ENCODE assay signal across 13 cellular contexts in genomic region chr19:50801107-50801506, GRCh38. TPM values are rescaled to one million over a fixed set of nuclear protein-coding genes. Genes with fewer than 3 reads are reported as not detected.
DNase-seq lines count a peak whose midpoint lies in the region; TF ChIP-seq lines count a peak whose summit lies in the region.
"Had no signal": no experiment of that assay in that cellular context is flagged by ENCODE, and none has a peak within 500 bp of the region (broad histone marks: within the 10 kb centered on the region; RNA-seq: fewer than 3 reads in every experiment).

No MANE protein-coding gene starts in this region.

- peaks cover 14% of the 10 kb centered on the region for H3K4me1 Mint-ChIP-seq in T-helper 2 cell treated with Interferon-gamma antibody and Interleukin-4, amounts not matched to agents 5 μg/mL and 100 μg/mL, for 36 hours (ENCODE audit: low read depth)
- H3K4me1 Mint-ChIP-seq in IgD-negative memory B cell (peaks cover 15 to 28% (median 21%) of the 10 kb centered on the region in 3 donors), glutamatergic neuron (ENCODE audit: low read depth, unreplicated experiment) (peaks cover 5% of the 10 kb centered on the region)

- no peaks in the 10 kb centered on the region for H3K27me3 Mint-ChIP-seq in T-helper 2 cell treated with Interferon-gamma antibody and Interleukin-4, amounts not matched to agents 5 μg/mL and 100 μg/mL, for 36 hours (ENCODE audit: low read depth)
- H3K27me3 Mint-ChIP-seq in IgD-negative memory B cell (no peaks in the 10 kb centered on the region), glutamatergic neuron (ENCODE audit: unreplicated experiment) (peaks cover 1% of the 10 kb centered on the region)

- intact Hi-C loops in posterior cingulate gyrus (cut with DNase I): loop anchor here (5.0 kb wide), 1 partner anchor 306 kb away; the partner anchor contains the start of gene CTU1

- TF ChIP-seq CTCF in glutamatergic neuron (IDR thresholded peaks at IDR 0.05; ENCODE audit: partially characterized antibody, unreplicated experiment): no peak

- H3K9me3 Mint-ChIP-seq in T-helper 2 cell treated with Interferon-gamma antibody and Interleukin-4, amounts not matched to agents 5 μg/mL and 100 μg/mL, for 36 hours: no peaks in the 10 kb centered on the region
- peaks cover 0 to 2% (median 0%) of the 10 kb centered on the region in 3 donors for H3K9me3 Mint-ChIP-seq in IgD-negative memory B cell
- peaks cover 3% of the 10 kb centered on the region for H3K9me3 Mint-ChIP-seq in glutamatergic neuron (ENCODE audit: unreplicated experiment)
- H3K9me3 Mint-ChIP-seq: activated naive CD4-positive, alpha-beta T cell treated with anti-CD3 and anti-CD28 coated beads, Interleukin-2, amount 50 U/mL, for 72 hours had no signal

- DNase-seq in T-helper 2 cell treated with Interferon-gamma antibody and Interleukin-4, amounts not matched to agents 5 μg/mL and 100 μg/mL, for 36 hours (ENCODE audit: low spot score): no peak
- DNase-seq in T-helper 2 cell (no peak), glutamatergic neuron (no peak), posterior cingulate gyrus (no peak), kidney tubule cell (ENCODE audit: low spot score) (no peak)
- DNase-seq: NK-92 treated with Interleukin-12 subunit alpha and Interleukin-12 subunit beta, amount 100 ng/mL, for 24 hours had no signal

- H3K36me3 Mint-ChIP-seq in T-helper 2 cell treated with Interferon-gamma antibody and Interleukin-4, amounts not matched to agents 5 μg/mL and 100 μg/mL, for 36 hours (ENCODE audit: low read depth): peaks cover 50% of the 10 kb centered on the region
- H3K36me3 Mint-ChIP-seq in IgD-negative memory B cell: peaks cover 5% of the 10 kb centered on the region
- no peaks in the 10 kb centered on the region for H3K36me3 Mint-ChIP-seq in glutamatergic neuron (ENCODE audit: unreplicated experiment)

- peak overlapping the region; percentile 52 for H3K27ac Mint-ChIP-seq in T-helper 2 cell treated with Interferon-gamma antibody and Interleukin-4, amounts not matched to agents 5 μg/mL and 100 μg/mL, for 36 hours
- H3K27ac Mint-ChIP-seq in IgD-negative memory B cell (peak overlapping the region in 2 of 3 donors; percentile 6 to 96), glutamatergic neuron (ENCODE audit: unreplicated experiment) (no peak overlapping the region)

- H3K4me3 Mint-ChIP-seq in T-helper 2 cell treated with Interferon-gamma antibody and Interleukin-4, amounts not matched to agents 5 μg/mL and 100 μg/mL, for 36 hours: peak overlapping the region; percentile 6
- peak overlapping the region in 1 of 4 donors; percentile 46 for H3K4me3 Mint-ChIP-seq in IgD-negative memory B cell
- H3K4me3 Mint-ChIP-seq in glutamatergic neuron (ENCODE audit: unreplicated experiment): peak overlapping the region; percentile 2

RNA-seq across cellular contexts. Expression of gene ACP4, which starts 10.9 kb away (rescaled TPM):
- polyA plus RNA-seq in IgD-negative memory B cell: not detected
- total RNA-seq in glutamatergic neuron (ENCODE audit: unreplicated experiment): not detected
- total RNA-seq: activated naive CD4-positive, alpha-beta T cell treated with anti-CD3 and anti-CD28 coated beads, Interleukin-2, amount 50 U/mL, for 72 hours; chondrocyte; lung microvascular endothelial cell; posterior vena cava; ureter had no signal
- polyA plus RNA-seq: esophagus had no signal

RNA-seq across cellular contexts. Expression of gene KLK1, which starts 22.5 kb away (rescaled TPM):
- 15.5 TPM for polyA plus RNA-seq in IgD-negative memory B cell
- 0.49 TPM for total RNA-seq in glutamatergic neuron (ENCODE audit: unreplicated experiment)
- total RNA-seq: chondrocyte, lung microvascular endothelial cell had no signal

RNA-seq across cellular contexts. Expression of gene GPR32, which starts 30.8 kb away (rescaled TPM):
- polyA plus RNA-seq in IgD-negative memory B cell: not detected
- total RNA-seq in glutamatergic neuron (ENCODE audit: unreplicated experiment): not detected
- total RNA-seq: activated naive CD4-positive, alpha-beta T cell treated with anti-CD3 and anti-CD28 coated beads, Interleukin-2, amount 50 U/mL, for 72 hours; chondrocyte; lung microvascular endothelial cell; posterior vena cava; ureter had no signal
- polyA plus RNA-seq: esophagus had no signal

RNA-seq across cellular contexts. Expression of gene KLK15, which starts 32.3 kb away (rescaled TPM):
- polyA plus RNA-seq in IgD-negative memory B cell: not detected
- total RNA-seq in glutamatergic neuron (ENCODE audit: unreplicated experiment): not detected
- total RNA-seq: activated naive CD4-positive, alpha-beta T cell treated with anti-CD3 and anti-CD28 coated beads, Interleukin-2, amount 50 U/mL, for 72 hours; chondrocyte; lung microvascular endothelial cell; posterior vena cava; ureter had no signal
- polyA plus RNA-seq: esophagus had no signal

RNA-seq across cellular contexts. Expression of gene KLK3, which starts 53.6 kb away (rescaled TPM):
- polyA plus RNA-seq in IgD-negative memory B cell: not detected
- not detected for total RNA-seq in glutamatergic neuron (ENCODE audit: unreplicated experiment)
- total RNA-seq: activated naive CD4-positive, alpha-beta T cell treated with anti-CD3 and anti-CD28 coated beads, Interleukin-2, amount 50 U/mL, for 72 hours; chondrocyte; lung microvascular endothelial cell; posterior vena cava; ureter had no signal
- polyA plus RNA-seq: esophagus had no signal
